ENCODE assay signal across 8 cellular contexts in genomic region chr19:39410620-39411005, GRCh38. TPM values are rescaled to one million over a fixed set of nuclear protein-coding genes. Genes with fewer than 3 reads are reported as not detected.
DNase-seq lines count a peak whose midpoint lies in the region; ATAC-seq and TF ChIP-seq lines count a peak whose summit lies in the region.

No MANE protein-coding gene starts in this region.

- DNase-seq in stimulated activated naive CD8-positive, alpha-beta T cell treated with anti-CD3 and anti-CD28 coated beads, Interleukin-15, Interleukin-2, amounts not matched to agents 100 U/mL and 50 U/mL, for 24 hours, result no peak
- no peak for DNase-seq in breast epithelium (ENCODE audit: low spot score in 2 of 2)
- no peak for DNase-seq in aorta
- DNase-seq in NCI-H524 treated with DMSO at 0.1 percent for 48 hours (lab: John Stamatoyannopoulos, UW), result no peak
- DNase-seq in stimulated activated CD4-positive, alpha-beta T cell treated with anti-CD3 and anti-CD28 coated beads, Interleukin-2, amount 100 ng/mL, for 24 hours, result no peak
- DNase-seq in GM13977 (ENCODE audit: low spot score), result no peak

- H3K36me3 Mint-ChIP-seq in stimulated activated naive CD8-positive, alpha-beta T cell treated with anti-CD3 and anti-CD28 coated beads, Interleukin-15, Interleukin-2, amounts not matched to agents 100 ng/mL and 50 ng/mL, for 24 hours (ENCODE audit: low read depth), result peaks cover 15% of the 10 kb centered on the region

- intact Hi-C loops in breast epithelium (cut with DNase I; ENCODE audit: low total_unique reads) (no loop called here), aorta (cut with DNase I) (loop anchor here in 1 of 2 donors (2.0 kb wide), 1 partner anchor 14 kb away; no protein-coding TSS in a partner anchor)

- no peak for ATAC-seq in stimulated activated naive CD8-positive, alpha-beta T cell treated with anti-CD3 and anti-CD28 coated beads, Interleukin-15, Interleukin-2, amounts not matched to agents 100 U/mL and 50 U/mL, for 24 hours
- ATAC-seq in aorta (ENCODE audit: low FRiP score), result no peak

- peak overlapping the region; percentile 79 for H3K27ac Mint-ChIP-seq in stimulated activated naive CD8-positive, alpha-beta T cell treated with anti-CD3 and anti-CD28 coated beads, Interleukin-15, Interleukin-2, amounts not matched to agents 100 ng/mL and 50 ng/mL, for 24 hours

- TF ChIP-seq CTCF in breast epithelium (IDR thresholded peaks at IDR 0.05) (no peak), GM13977 (IDR thresholded peaks at IDR 0.05; ENCODE audit: extremely low read depth, insufficient read depth, missing control alignments) (no peak)

- H3K9me3 ChIP-seq in breast epithelium (no peaks in the 10 kb centered on the region), mesodermal cell (ENCODE audit: control insufficient read depth, low read length) (no peaks in the 10 kb centered on the region), aorta (ENCODE audit: control insufficient read depth, low read length) (no peaks in the 10 kb centered on the region)

- peak overlapping the region; percentile 100 for H3K27ac ChIP-seq in breast epithelium
- H3K27ac ChIP-seq in mesodermal cell (ENCODE audit: low read depth, low read length, severe bottlenecking), result peak overlapping the region; percentile 87
- H3K27ac ChIP-seq in aorta (ENCODE audit: low read depth in 1 of 2, low read length in 2 of 2), result peak overlapping the region; percentile 92 to 97

- H3K4me1 Mint-ChIP-seq in stimulated activated naive CD8-positive, alpha-beta T cell treated with anti-CD3 and anti-CD28 coated beads, Interleukin-15, Interleukin-2, amounts not matched to agents 100 ng/mL and 50 ng/mL, for 24 hours (ENCODE audit: low read depth), result peaks cover 54% of the 10 kb centered on the region

- peak overlapping the region; percentile 84 for H3K4me3 Mint-ChIP-seq in stimulated activated naive CD8-positive, alpha-beta T cell treated with anti-CD3 and anti-CD28 coated beads, Interleukin-15, Interleukin-2, amounts not matched to agents 100 ng/mL and 50 ng/mL, for 24 hours

- H3K4me3 ChIP-seq in breast epithelium (peak overlapping the region; percentile 81 to 98 (median 96)), mesodermal cell (ENCODE audit: extremely low read depth, insufficient read depth, low read length, poor library complexity, severe bottlenecking) (peak overlapping the region; percentile 89), aorta (ENCODE audit: low read length in 2 of 2) (peak overlapping the region; percentile 79 to 89)

- H3K9me3 Mint-ChIP-seq in stimulated activated naive CD8-positive, alpha-beta T cell treated with anti-CD3 and anti-CD28 coated beads, Interleukin-15, Interleukin-2, amounts not matched to agents 100 ng/mL and 50 ng/mL, for 24 hours, result no peaks in the 10 kb centered on the region

- H3K36me3 ChIP-seq in breast epithelium, result peaks cover 6% of the 10 kb centered on the region
- peaks cover 25% of the 10 kb centered on the region for H3K36me3 ChIP-seq in mesodermal cell (ENCODE audit: control insufficient read depth, insufficient read depth, low read length)
- H3K36me3 ChIP-seq in aorta (ENCODE audit: control insufficient read depth in 1 of 2, insufficient read depth in 2 of 2, low read length in 1 of 2), result peaks cover 0 to 2% of the 10 kb centered on the region in 2 donors

- H3K4me1 ChIP-seq in breast epithelium, result peaks cover 0 to 3% of the 10 kb centered on the region in 2 donors
- peaks cover 44% of the 10 kb centered on the region for H3K4me1 ChIP-seq in mesodermal cell (ENCODE audit: control insufficient read depth, insufficient read depth, low read length, poor library complexity, severe bottlenecking)
- H3K4me1 ChIP-seq in aorta (ENCODE audit: control insufficient read depth in 1 of 2, insufficient read depth in 2 of 2, low read length in 2 of 2), result no peaks in the 10 kb centered on the region

- no peaks in the 10 kb centered on the region for H3K27me3 Mint-ChIP-seq in stimulated activated naive CD8-positive, alpha-beta T cell treated with anti-CD3 and anti-CD28 coated beads, Interleukin-15, Interleukin-2, amounts not matched to agents 100 ng/mL and 50 ng/mL, for 24 hours

- WGBS in mesodermal cell (ENCODE audit: insufficient coverage in 2 of 2), 2 experiments, result 69 to 94% methylated on average over 2 of the region's 2 CpGs
- WGBS in aorta, 2 donors, result 20 to 30% methylated on average over 2 of the region's 2 CpGs

- no peaks in the 10 kb centered on the region for H3K27me3 ChIP-seq in breast epithelium
- H3K27me3 ChIP-seq in aorta (ENCODE audit: control insufficient read depth in 1 of 2, insufficient read depth in 2 of 2, low read length in 1 of 2), result peaks cover 0 to 2% of the 10 kb centered on the region in 2 donors

- TF ChIP-seq POLR2A in breast epithelium (IDR thresholded peaks at IDR 0.05), result no peak

- in situ Hi-C loops in GM13977 (cut with MboI; ENCODE audit: low pct_unique_long_range_greater_than_20kb, low sequenced_read_pairs, unreplicated experiment), result no loop called here

RNA-seq across cellular contexts. Expression of gene PLEKHG2, which starts 1.9 kb away (rescaled TPM):
- total RNA-seq in breast epithelium (10 to 100 TPM in 2 of 3 donors, 1 to 10 TPM in 1; 8.0 to 11.8 (median 10.2) TPM), aorta (10 to 100 TPM; 86.4 to 98.1 TPM)
- 49.7 TPM for polyA plus RNA-seq in mesodermal cell (2013, experiment 1 of 2)
- polyA plus RNA-seq in mesodermal cell (2013, experiment 2 of 2), result 42.2 TPM
- 10 to 100 TPM; 15.3 to 74.4 TPM for polyA plus RNA-seq in aorta

RNA-seq across cellular contexts. Expression of gene ZFP36, which starts 4.0 kb away (rescaled TPM):
- 100 to 1,000 TPM in 2 of 3 donors, 10 to 100 TPM in 1; 91.7 to 299 (median 143) TPM for total RNA-seq in breast epithelium
- polyA plus RNA-seq in mesodermal cell (2013, experiment 1 of 2), result 19.8 TPM
- polyA plus RNA-seq in mesodermal cell (2013, experiment 2 of 2), result 13.8 TPM
- total RNA-seq in aorta, result 100 to 1,000 TPM; 205 to 955 TPM
- polyA plus RNA-seq in aorta, result 100 to 1,000 TPM; 124 to 360 TPM

RNA-seq across cellular contexts. Expression of gene MED29, which starts 19.4 kb away (rescaled TPM):
- total RNA-seq in breast epithelium, result 10 to 100 TPM; 36.6 to 49.5 (median 47.3) TPM
- polyA plus RNA-seq in mesodermal cell (2013, experiment 1 of 2), result 20.7 TPM
- polyA plus RNA-seq in mesodermal cell (2013, experiment 2 of 2), result 17.8 TPM
- 10 to 100 TPM; 28.9 to 35.1 TPM for total RNA-seq in aorta
- polyA plus RNA-seq in aorta, result 10 to 100 TPM; 26.0 to 29.7 TPM

RNA-seq across cellular contexts. Expression of gene PAF1, which starts 19.7 kb away (rescaled TPM):
- 10 to 100 TPM; 41.3 to 49.5 (median 45.2) TPM for total RNA-seq in breast epithelium
- 41.8 TPM for polyA plus RNA-seq in mesodermal cell (2013, experiment 1 of 2)
- polyA plus RNA-seq in mesodermal cell (2013, experiment 2 of 2), result 46.1 TPM
- 10 to 100 TPM; 33.9 to 34.5 TPM for total RNA-seq in aorta
- polyA plus RNA-seq in aorta, result 10 to 100 TPM; 27.7 to 43.8 TPM

RNA-seq across cellular contexts. Expression of gene RPS16, which starts 25.1 kb away (rescaled TPM):
- total RNA-seq in breast epithelium (1,000 to 10,000 TPM; 1,681 to 3,245 (median 1,756) TPM), aorta (1,000 to 10,000 TPM; 1,268 to 1,273 TPM)
- polyA plus RNA-seq in mesodermal cell (2013, experiment 1 of 2), result 2,563 TPM
- 2,222 TPM for polyA plus RNA-seq in mesodermal cell (2013, experiment 2 of 2)
- polyA plus RNA-seq in aorta, result 1,000 to 10,000 TPM; 3,270 to 4,459 TPM

Comparison
In these comparisons a context has a peak if more than half of its experiments do, and no peak if none do; other contexts are left out.
1. RNA of gene PLEKHG2, which starts 1.9 kb away (total RNA-seq): 86.4 to 98.1 TPM in aorta; 8.0 to 11.8 TPM in breast epithelium; every median in the first group is over 4 times any median in the second.
2. Peak in every context shown above with its lines, with median percentiles within 50 percentile points of each other: H3K27ac ChIP-seq and H3K4me3 ChIP-seq.